Comparison of ENCODE assay signal across 9 cellular contexts in genomic region chr3:105865867-105866350, GRCh38. TPM values are rescaled to one million over a fixed set of nuclear protein-coding genes. Genes with fewer than 3 reads are reported as not detected.
A peak's percentile ranks its signal among the peaks of the same experiment; 100 is the strongest.
DNase-seq lines count a peak whose midpoint lies in the region; ATAC-seq and TF ChIP-seq lines count a peak whose summit lies in the region.
"Had no signal": no experiment of that assay in that cellular context is flagged by ENCODE, and none has a peak within 500 bp of the region (broad histone marks: within the 10 kb centered on the region; RNA-seq: fewer than 3 reads in every experiment).

No MANE protein-coding gene starts in this region.

- WGBS in mammary epithelial cell (ENCODE audit: low coverage, missing lambda C conversion rate), result 96% methylated on average over 1 of the region's 1 CpG
- no CpG with 5 or more reads among the region's 1 CpG for WGBS in neuronal stem cell (ENCODE audit: extremely low coverage in 2 of 2, insufficient read length in 2 of 2, insufficient replicate concordance in 1 of 2), 2 donors

- dilution Hi-C loops in mammary epithelial cell (cut with HindIII; ENCODE audit: low sequenced_read_pairs), result no loop called here

- no peaks in the 10 kb centered on the region for H3K27me3 Mint-ChIP-seq in naive thymus-derived CD4-positive, alpha-beta T cell

- H3K4me1 Mint-ChIP-seq in naive thymus-derived CD4-positive, alpha-beta T cell, result peaks cover 23 to 59% (median 52%) of the 10 kb centered on the region in 7 donors

- no peak overlapping the region for H3K23ac ChIP-seq in neuronal stem cell (ENCODE audit: low read depth, low read length, poor library complexity)

- H3K9ac ChIP-seq in mammary epithelial cell (ENCODE audit: insufficient read depth, low read length), result no peak overlapping the region
- no peak overlapping the region for H3K9ac ChIP-seq in neuronal stem cell (ENCODE audit: low read depth, low read length, poor library complexity)

- H3K14ac ChIP-seq in neuronal stem cell (ENCODE audit: low read length), result no peak overlapping the region

- H3K27ac ChIP-seq in ACC112 (ENCODE audit: low read depth, low read length), result peak overlapping the region; percentile 89
- H3K27ac ChIP-seq in HEK293 (ENCODE audit: extremely low read depth, low read depth, low read length), result no peak overlapping the region
- H3K27ac ChIP-seq in mammary epithelial cell (ENCODE audit: insufficient read depth, low read depth, low read length), result no peak overlapping the region
- peak overlapping the region; percentile 91 for H3K27ac ChIP-seq in naive thymus-derived CD4-positive, alpha-beta T cell (ENCODE audit: low read depth, low read length)
- no peak overlapping the region for H3K27ac ChIP-seq in neuronal stem cell (replicated peaks; ENCODE audit: low read length)

- DNase-seq in mammary epithelial cell (no peak), NCI-H2107 treated with DMSO at 0.1 percent for 48 hours (lab: John Stamatoyannopoulos, UW; ENCODE audit: unreplicated experiment) (no peak), NCI-H524 (lab: John Stamatoyannopoulos, UW) (no peak), neuronal stem cell (ENCODE audit: low spot score) (no peak), NCI-H2029 treated with DMSO at 0.1 percent for 48 hours (lab: John Stamatoyannopoulos, UW) (no peak)
- no peak for DNase-seq in naive thymus-derived CD4-positive, alpha-beta T cell
- DNase-seq: erythroblast had no signal

- H3K4ac ChIP-seq in neuronal stem cell (ENCODE audit: low read length), result no peak overlapping the region

- H3K4me3 ChIP-seq in ACC112 (ENCODE audit: low read depth, low read length) (peak overlapping the region; percentile 93), HEK293 (ENCODE audit: low read depth, low read length) (no peak overlapping the region), mammary epithelial cell (replicated peaks in 1 of 3; ENCODE audit: insufficient read depth in 1 of 3, low read depth in 2 of 3, low read length in 3 of 3) (peak overlapping the region in 1 of 3 experiments; percentile 74), neuronal stem cell (ENCODE audit: low read length in 2 of 2) (no peak overlapping the region)
- peak overlapping the region; percentile 86 for H3K4me3 ChIP-seq in naive thymus-derived CD4-positive, alpha-beta T cell (ENCODE audit: low read length)

- BruUV-seq in mammary epithelial cell (replicated peaks; lab: Mats Ljungman, UMichigan), result no TSS peak

- H3K9me3 Mint-ChIP-seq in naive thymus-derived CD4-positive, alpha-beta T cell, result no peaks in the 10 kb centered on the region

- POLR2A ChIA-PET in HEK293 (lab: Yijun Ruan, JAX), result no interaction called here
- POLR2A ChIA-PET in naive thymus-derived CD4-positive, alpha-beta T cell (lab: Charles Lee), result interaction anchor here (0.6 to 1.0 kb wide), 2 partner anchors 14 to 118 kb away, joined by 3 read pairs; no protein-coding TSS in a partner anchor

- H4K8ac ChIP-seq in neuronal stem cell (ENCODE audit: low read depth, low read length), result no peak overlapping the region

- H3K4me1 ChIP-seq in ACC112 (ENCODE audit: control insufficient read depth, insufficient read depth, low read length, unreplicated experiment), result peaks cover 37% of the 10 kb centered on the region
- H3K4me1 ChIP-seq in HEK293 (ENCODE audit: control insufficient read depth, insufficient read depth, low read length), result 0 out of 2 replicates have a peak, but pooled peaks cover 4% of the 10 kb centered on the region
- H3K4me1 ChIP-seq in mammary epithelial cell (ENCODE audit: insufficient read depth, low read length), result peaks cover 13% of the 10 kb centered on the region
- H3K4me1 ChIP-seq in naive thymus-derived CD4-positive, alpha-beta T cell (ENCODE audit: control insufficient read depth in 2 of 2, insufficient read depth in 2 of 2, low read length in 2 of 2), result peaks cover 32 to 61% of the 10 kb centered on the region in 2 donors
- H3K4me1 ChIP-seq in neuronal stem cell (ENCODE audit: control insufficient read depth in 2 of 2, insufficient read depth in 1 of 2, low read depth in 1 of 2, low read length in 2 of 2), result peaks cover 0 to 2% of the 10 kb centered on the region in 2 donors

- intact Hi-C loops in mammary epithelial cell (cut with micrococcal nuclease), result loop anchor here (1.0 to 10.0 kb wide), 6 partner anchors 146 to 1196 kb away; no protein-coding TSS in a partner anchor
- intact Hi-C loops in naive thymus-derived CD4-positive, alpha-beta T cell (cut with micrococcal nuclease), result loop anchor here (1.0 to 5.0 kb wide), 6 partner anchors 19 to 1656 kb away; partner anchors contain the start of gene BBX (in 1 of the 2)

- peaks cover 33% of the 10 kb centered on the region for H3K36me3 ChIP-seq in ACC112 (ENCODE audit: insufficient read depth, low read length)
- H3K36me3 ChIP-seq in HEK293 (ENCODE audit: control insufficient read depth in 2 of 2, insufficient read depth in 1 of 2, low read length in 2 of 2), result peaks cover 0 to 2% of the 10 kb centered on the region in 2 experiments; a peak in 1 of 3 replicates
- H3K36me3 ChIP-seq in mammary epithelial cell (ENCODE audit: insufficient read depth, low read length), result no peaks in the 10 kb centered on the region
- peaks cover 0 to 15% (median 8%) of the 10 kb centered on the region in 3 experiments for H3K36me3 ChIP-seq in naive thymus-derived CD4-positive, alpha-beta T cell (ENCODE audit: control insufficient read depth in 2 of 3, insufficient read depth in 3 of 3, low read length in 3 of 3)
- peaks cover 0 to 45% of the 10 kb centered on the region in 2 donors for H3K36me3 ChIP-seq in neuronal stem cell (replicated peaks in 1 of 2; ENCODE audit: control insufficient read depth in 2 of 2, insufficient read depth in 2 of 2, low read length in 2 of 2)

- H3K18ac ChIP-seq in neuronal stem cell (ENCODE audit: low read length), result no peak overlapping the region

- no peaks in the 10 kb centered on the region for H3K9me3 ChIP-seq in HEK293 (ENCODE audit: control insufficient read depth, insufficient read depth, low read depth, low read length)
- H3K9me3 ChIP-seq in mammary epithelial cell (replicated peaks; ENCODE audit: insufficient read depth, low read length), result no peaks in the 10 kb centered on the region
- no peaks in the 10 kb centered on the region for H3K9me3 ChIP-seq in naive thymus-derived CD4-positive, alpha-beta T cell (ENCODE audit: control insufficient read depth in 2 of 3, low read length in 3 of 3)
- H3K9me3 ChIP-seq in neuronal stem cell (replicated peaks in 1 of 2; ENCODE audit: control insufficient read depth in 2 of 2, insufficient read depth in 1 of 2, low read depth in 1 of 2, low read length in 2 of 2), result no peaks in the 10 kb centered on the region

- TF ChIP-seq CTCF in HEK293 (tag by site-specific recombination; IDR thresholded peaks at IDR 0.05) (no peak), mammary epithelial cell (conservative IDR thresholded peaks at IDR 0.05 in 1 of 2, IDR thresholded peaks at IDR 0.05 in 1 of 2; ENCODE audit: extremely low read depth in 1 of 2, insufficient read depth in 1 of 2, low read depth in 1 of 2, low read length in 2 of 2) (no peak)

- no peaks in the 10 kb centered on the region for H3K79me1 ChIP-seq in neuronal stem cell (ENCODE audit: low read depth, low read length)

- H2BK15ac ChIP-seq in neuronal stem cell (ENCODE audit: low read length), result no peak overlapping the region

- ATAC-seq in naive thymus-derived CD4-positive, alpha-beta T cell, result no peak

- H3K4me2 ChIP-seq in mammary epithelial cell (ENCODE audit: insufficient read depth, low read depth, low read length) (peak overlapping the region; percentile 96), neuronal stem cell (ENCODE audit: insufficient read depth, low read length, poor library complexity, severe bottlenecking) (no peak overlapping the region)

- H3K27me3 ChIP-seq in ACC112 (ENCODE audit: insufficient read depth, low read length) (no peaks in the 10 kb centered on the region), mammary epithelial cell (ENCODE audit: insufficient read depth, low read length) (no peaks in the 10 kb centered on the region), neuronal stem cell (ENCODE audit: control insufficient read depth in 3 of 3, insufficient read depth in 3 of 3, low read depth in 1 of 3, low read length in 3 of 3) (peaks cover 0 to 2% (median 0%) of the 10 kb centered on the region in 3 experiments)
- no peaks in the 10 kb centered on the region for H3K27me3 ChIP-seq in naive thymus-derived CD4-positive, alpha-beta T cell (ENCODE audit: control insufficient read depth in 2 of 2, insufficient read depth in 2 of 2, low read length in 2 of 2)

- H3K79me2 ChIP-seq in ACC112 (ENCODE audit: control insufficient read depth, insufficient read depth, low read length, unreplicated experiment), result peaks cover 69% of the 10 kb centered on the region
- peaks cover 70% of the 10 kb centered on the region for H3K79me2 ChIP-seq in mammary epithelial cell (ENCODE audit: insufficient read depth, low read length)

- in situ Hi-C loops in mammary epithelial cell (cut with MboI; ENCODE audit: low sequenced_read_pairs in 2 of 2), result no loop called here

- no peak overlapping the region for H2BK5ac ChIP-seq in neuronal stem cell (ENCODE audit: low read length)

- no peaks in the 10 kb centered on the region for H4K20me1 ChIP-seq in mammary epithelial cell (ENCODE audit: insufficient read depth, low read length)

- H3K36me3 Mint-ChIP-seq in naive thymus-derived CD4-positive, alpha-beta T cell, result peaks cover 0 to 33% (median 11%) of the 10 kb centered on the region in 5 donors

- peak overlapping the region; percentile 8 to 100 (median 96) for H3K4me3 Mint-ChIP-seq in naive thymus-derived CD4-positive, alpha-beta T cell

- no peak overlapping the region for H2AK5ac ChIP-seq in neuronal stem cell (ENCODE audit: low read depth, low read length)

- no peak overlapping the region for H2AFZ ChIP-seq in ACC112 (ENCODE audit: low read length, unreplicated experiment)
- H2AFZ ChIP-seq in mammary epithelial cell (ENCODE audit: low read depth, low read length), result no peak overlapping the region
- no peak overlapping the region for H2AFZ ChIP-seq in neuronal stem cell (ENCODE audit: low read length)

- H2BK12ac ChIP-seq in neuronal stem cell (ENCODE audit: low read length), result no peak overlapping the region

- no peak overlapping the region for H2BK120ac ChIP-seq in neuronal stem cell (ENCODE audit: low read depth, low read length)

- H3K27ac Mint-ChIP-seq in naive thymus-derived CD4-positive, alpha-beta T cell, result peak overlapping the region in 7 of 9 donors; percentile 40 to 98 (median 89)

- no peak overlapping the region for H4K91ac ChIP-seq in neuronal stem cell (ENCODE audit: low read depth, low read length, poor library complexity)

- CTCF ChIA-PET in HEK293 (lab: Yijun Ruan, JAX), result no interaction called here
- CTCF ChIA-PET in mammary epithelial cell (lab: Charles Lee; ENCODE audit: low non-redundant PET), result no interaction called here
- CTCF ChIA-PET in naive thymus-derived CD4-positive, alpha-beta T cell (lab: Charles Lee), result no interaction called here

RNA-seq across cellular contexts. Expression of gene CBLB, which starts 2.9 kb away (rescaled TPM):
- total RNA-seq in mammary epithelial cell, result 10 to 100 TPM; 39.3 to 59.4 TPM
- polyA plus RNA-seq in mammary epithelial cell, result 9.5 TPM
- 46.8 TPM for polyA minus RNA-seq in mammary epithelial cell
- total RNA-seq in naive thymus-derived CD4-positive, alpha-beta T cell, result 100 to 1,000 TPM in 3 of 5 experiments, 10 to 100 TPM in 2; 82.8 to 135 (median 109) TPM
- 10 to 100 TPM; 22.4 to 30.4 TPM for polyA plus RNA-seq in naive thymus-derived CD4-positive, alpha-beta T cell
- polyA plus RNA-seq in neuronal stem cell (2013, experiment 1 of 2), result 12.6 TPM
- 11.8 TPM for polyA plus RNA-seq in neuronal stem cell (2013, experiment 2 of 2)

Comparison
In these comparisons a context has a peak if more than half of its experiments do, and no peak if none do; other contexts are left out.
1. H3K27ac ChIP-seq: peak in ACC112 (single experiment) and naive thymus-derived CD4-positive, alpha-beta T cell (single experiment); none in HEK293 (single experiment), mammary epithelial cell (single experiment) and neuronal stem cell (single experiment).
2. H3K4me3 ChIP-seq: peak in ACC112 (single experiment) and naive thymus-derived CD4-positive, alpha-beta T cell (single experiment); none in HEK293 (single experiment) and neuronal stem cell (0 of 2).